Comparison of ENCODE assay signal across 1 cellular context in the genomic region with DNA sequence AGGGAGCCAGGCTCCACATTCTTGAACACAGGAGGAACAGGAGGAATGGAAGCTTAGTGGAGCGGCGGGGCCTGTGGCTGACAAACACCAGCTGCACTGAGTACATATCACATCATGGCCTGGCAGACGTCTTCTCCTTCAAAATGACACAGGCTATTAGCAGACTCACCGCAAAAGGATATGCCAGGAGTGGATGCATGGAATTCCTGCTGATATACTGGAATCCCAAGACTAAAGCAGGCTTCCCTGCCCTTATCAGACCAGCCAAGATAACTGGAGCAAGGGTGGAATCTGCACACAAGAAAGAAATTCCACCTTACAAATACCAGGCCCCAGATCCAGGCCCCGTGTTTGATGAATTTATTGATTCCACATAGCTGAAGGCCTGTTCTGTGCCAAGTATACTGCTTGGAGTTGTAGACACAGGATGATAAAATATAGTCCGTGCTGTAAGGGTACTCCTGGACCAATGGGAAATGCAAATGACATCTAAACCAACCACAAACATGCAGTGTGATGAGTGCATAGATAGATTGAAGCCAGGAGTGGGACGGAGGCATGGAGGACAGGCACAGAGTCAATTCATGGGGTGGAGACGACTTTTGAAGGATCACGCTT.
TF ChIP-seq lines count a peak whose summit lies in the region.

No MANE protein-coding gene starts in this region.

TF ChIP-seq in IMR-90, 13 proteins besides CTCF, POLR2A, EP300 and RAD21 (continued from another document):
- no peak for TF ChIP-seq RCOR1 (IDR thresholded peaks at IDR 0.05; ENCODE audit: insufficient replicate concordance, low read length)
- no peak for TF ChIP-seq MAFK (IDR thresholded peaks at IDR 0.05; ENCODE audit: low read depth, low read length)
- TF ChIP-seq SMC3 (IDR thresholded peaks at IDR 0.05; ENCODE audit: low read depth, low read length) = no peak; the same call in 1 of the 2 replicates
- TF ChIP-seq, protein P1, sequence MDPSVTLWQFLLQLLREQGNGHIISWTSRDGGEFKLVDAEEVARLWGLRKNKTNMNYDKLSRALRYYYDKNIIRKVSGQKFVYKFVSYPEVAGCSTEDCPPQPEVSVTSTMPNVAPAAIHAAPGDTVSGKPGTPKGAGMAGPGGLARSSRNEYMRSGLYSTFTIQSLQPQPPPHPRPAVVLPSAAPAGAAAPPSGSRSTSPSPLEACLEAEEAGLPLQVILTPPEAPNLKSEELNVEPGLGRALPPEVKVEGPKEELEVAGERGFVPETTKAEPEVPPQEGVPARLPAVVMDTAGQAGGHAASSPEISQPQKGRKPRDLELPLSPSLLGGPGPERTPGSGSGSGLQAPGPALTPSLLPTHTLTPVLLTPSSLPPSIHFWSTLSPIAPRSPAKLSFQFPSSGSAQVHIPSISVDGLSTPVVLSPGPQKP (IDR thresholded peaks at IDR 0.05; ENCODE audit: borderline replicate concordance, low read depth, low read length) = no peak
- no peak for TF ChIP-seq CEBPB (IDR thresholded peaks at IDR 0.05; ENCODE audit: low read depth, low read length)
- TF ChIP-seq CHD1 (IDR thresholded peaks at IDR 0.05; ENCODE audit: low read depth, low read length) = no peak
- TF ChIP-seq, protein P2, sequence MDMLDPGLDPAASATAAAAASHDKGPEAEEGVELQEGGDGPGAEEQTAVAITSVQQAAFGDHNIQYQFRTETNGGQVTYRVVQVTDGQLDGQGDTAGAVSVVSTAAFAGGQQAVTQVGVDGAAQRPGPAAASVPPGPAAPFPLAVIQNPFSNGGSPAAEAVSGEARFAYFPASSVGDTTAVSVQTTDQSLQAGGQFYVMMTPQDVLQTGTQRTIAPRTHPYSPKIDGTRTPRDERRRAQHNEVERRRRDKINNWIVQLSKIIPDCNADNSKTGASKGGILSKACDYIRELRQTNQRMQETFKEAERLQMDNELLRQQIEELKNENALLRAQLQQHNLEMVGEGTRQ (IDR thresholded peaks at IDR 0.05; ENCODE audit: low read depth, low read length) = no peak
- TF ChIP-seq BHLHE40 (IDR thresholded peaks at IDR 0.05; ENCODE audit: low read depth, low read length) = no peak
